24 cellular contexts compared by ENCODE assay signal in genomic region chr6:153070756-153071155, GRCh38.
DNase-seq lines count a peak whose midpoint lies in the region; ATAC-seq, FAIRE-seq and TF ChIP-seq lines count a peak whose summit lies in the region.
"Had no signal": no experiment of that assay in that cellular context is flagged by ENCODE, and none has a peak within 500 bp of the region (broad histone marks: within the 10 kb centered on the region; RNA-seq: fewer than 3 reads in every experiment).

No MANE protein-coding gene starts in this region.

- no peaks in the 10 kb centered on the region for H3K9me3 ChIP-seq in HepG2 (ENCODE audit: low read length)
- H3K9me3 ChIP-seq in right lobe of liver: no peaks in the 10 kb centered on the region
- no peaks in the 10 kb centered on the region for H3K9me3 ChIP-seq in pancreas
- H3K9me3 ChIP-seq: A549, BE2C, BLaER1 had no signal

- WGBS in HepG2 (ENCODE audit: low lambda C conversion rate): 69% methylated on average over 7 of the region's 7 CpGs
- 74% methylated on average over 7 of the region's 7 CpGs for WGBS in right lobe of liver (ENCODE audit: insufficient coverage, low coverage, low lambda C conversion rate, missing lambda C conversion rate)
- WGBS in pancreas, 2 donors: 86 to 91% methylated on average over 7 of the region's 7 CpGs

- no peaks in the 10 kb centered on the region for H3K79me2 ChIP-seq in HepG2 (ENCODE audit: insufficient read depth, low read length)

- FAIRE-seq in HepG2 (lab: Jason Lieb, UNC) (no peak), pancreas (lab: Jason Lieb, UNC) (peak; percentile 69)
- FAIRE-seq: A549, GM12878, GM12892, GM18507 had no signal

- no peak for ATAC-seq in HepG2
- ATAC-seq in right lobe of liver: no peak
- no peak for ATAC-seq in pancreas
- ATAC-seq: A549, GM12878 had no signal

- H3K27ac ChIP-seq in HepG2 (ENCODE audit: extremely low read length, insufficient read depth, low read length): no peak overlapping the region
- no peak overlapping the region for H3K27ac ChIP-seq in right lobe of liver
- H3K27ac ChIP-seq in pancreas: no peak overlapping the region
- H3K27ac ChIP-seq: 22Rv1, A549, BLaER1 had no signal

- TF ChIP-seq POLR2A in HepG2 (IDR thresholded peaks at IDR 0.05; ENCODE audit: insufficient read depth in 1 of 2, low read depth in 2 of 2, low read length in 2 of 2) (no peak), right lobe of liver (IDR thresholded peaks at IDR 0.05) (no peak)

- H2AFZ ChIP-seq in HepG2 (ENCODE audit: low read length): no peak overlapping the region

- DNase-seq in HepG2 (ENCODE audit: low spot score): no peak
- no peak for DNase-seq in right lobe of liver
- no peak for DNase-seq in pancreas
- DNase-seq in AG08395 (ENCODE audit: low spot score): no peak
- no peak for DNase-seq in kidney glomerular epithelial cell (lab: John Stamatoyannopoulos, UW)
- DNase-seq: BE2C; C1 segment of cervical spinal cord; CD4-positive, alpha-beta memory T cell; CD4-positive, CD25-positive, alpha-beta regulatory T cell; CD8-positive, alpha-beta memory T cell; COR-L47; DMS 273 treated with DMSO at 0.1 percent for 48 hours; DMS153; DMS53; DMS79; DND-41; EL; GDM1 had no signal

- H3K36me3 ChIP-seq in HepG2 (replicated peaks in 1 of 2; ENCODE audit: control insufficient read depth in 1 of 2, insufficient read depth in 2 of 2, low read length in 2 of 2) (no peaks in the 10 kb centered on the region), right lobe of liver (no peaks in the 10 kb centered on the region), pancreas (no peaks in the 10 kb centered on the region)
- H3K36me3 ChIP-seq: BE2C, BLaER1 had no signal

- H3K27me3 ChIP-seq in HepG2 (ENCODE audit: control insufficient read depth in 1 of 2, insufficient read depth in 2 of 2, low read length in 2 of 2): no peaks in the 10 kb centered on the region
- H3K27me3 ChIP-seq in right lobe of liver: no peaks in the 10 kb centered on the region
- H3K27me3 ChIP-seq in pancreas: no peaks in the 10 kb centered on the region
- H3K27me3 ChIP-seq: BE2C, BLaER1 had no signal

- intact Hi-C loops in HepG2 (cut with micrococcal nuclease; ENCODE audit: unreplicated experiment): no loop called here
- intact Hi-C loops in right lobe of liver (cut with DNase I): no loop called here
- intact Hi-C loops in pancreas (cut with DNase I): no loop called here

- H3K4me3 ChIP-seq in HepG2 (replicated peaks in 1 of 3; ENCODE audit: insufficient read depth in 1 of 3, low read depth in 2 of 3, low read length in 3 of 3) (no peak overlapping the region), right lobe of liver (no peak overlapping the region), pancreas (no peak overlapping the region)
- H3K4me3 ChIP-seq: A549, BLaER1, GM12878 had no signal

- H3K9ac ChIP-seq in HepG2 (ENCODE audit: insufficient read depth, low read depth, low read length): no peak overlapping the region
- H3K9ac ChIP-seq: BLaER1 had no signal

- no peak for TF ChIP-seq RAD21 in HepG2 (CRISPR knock-in tag; IDR thresholded peaks at IDR 0.05)

- in situ Hi-C loops in HepG2 (cut with HindIII; ENCODE audit: extremely low pct_ligation_motif_present, low pct_unique_long_range_greater_than_20kb): no loop called here

- CTCF ChIA-PET in HepG2 (lab: Yijun Ruan, JAX; ENCODE audit: low intra/inter-chr PET ratio, low total read pairs): no interaction called here

- BruUV-seq in HepG2 (replicated peaks; lab: Mats Ljungman, UMichigan): no TSS peak

- TF ChIP-seq CTCF in HepG2 (CRISPR knock-in tag; IDR thresholded peaks at IDR 0.05): no peak
- no peak for TF ChIP-seq CTCF in right lobe of liver (IDR thresholded peaks at IDR 0.05)
- no peak for TF ChIP-seq CTCF in pancreas (IDR thresholded peaks at IDR 0.05)

- H4K20me1 ChIP-seq in HepG2 (ENCODE audit: insufficient read depth, low read length): no peaks in the 10 kb centered on the region
- H4K20me1 ChIP-seq: BLaER1 had no signal

- H3K4me1 ChIP-seq in HepG2 (ENCODE audit: insufficient read depth, low read length) (no peaks in the 10 kb centered on the region), right lobe of liver (no peaks in the 10 kb centered on the region), pancreas (no peaks in the 10 kb centered on the region)
- H3K4me1 ChIP-seq: A549, BE2C, BLaER1 had no signal

- TF ChIP-seq EP300 in HepG2 (IDR thresholded peaks at IDR 0.05; ENCODE audit: low read depth in 2 of 2, low read length in 2 of 2) (no peak), HepG2 (CRISPR knock-in tag; IDR thresholded peaks at IDR 0.05; ENCODE audit: borderline replicate concordance) (no peak)

- POLR2A ChIA-PET in HepG2 (lab: Yijun Ruan, JAX): no interaction called here

- H3K4me2 ChIP-seq in HepG2 (ENCODE audit: low read depth, low read length): no peak overlapping the region
- H3K4me2 ChIP-seq: A549, BLaER1 had no signal

TF ChIP-seq in HepG2, 621 proteins besides CTCF, POLR2A, EP300 and RAD21:
- TF ChIP-seq MNT (IDR thresholded peaks at IDR 0.05): peak; percentile 92
- no peak for TF ChIP-seq ZNF674 (CRISPR knock-in tag; IDR thresholded peaks at IDR 0.05; ENCODE audit: low read depth)
